18 cellular contexts compared by ENCODE assay signal in genomic region chr17:18108400-18109312, GRCh38. TPM values are rescaled to one million over a fixed set of nuclear protein-coding genes. Genes with fewer than 3 reads are reported as not detected.
DNase-seq lines count a peak whose midpoint lies in the region; ATAC-seq and TF ChIP-seq lines count a peak whose summit lies in the region.
"Had no signal": no experiment of that assay in that cellular context is flagged by ENCODE, and none has a peak within 500 bp of the region (broad histone marks: within the 10 kb centered on the region; RNA-seq: fewer than 3 reads in every experiment).

Gene MYO15A (plus strand): TSS chr17:18108756. CDS start chr17:18118801, 10,045 bp downstream.

- H4K20me1 ChIP-seq in OCI-LY7 (ENCODE audit: insufficient read depth, low read length) (no peaks in the 10 kb centered on the region), Karpas-422 (ENCODE audit: insufficient read depth, low read depth, low read length) (0 out of 2 replicates have a peak, but pooled peaks cover 4% of the 10 kb centered on the region)

- H3K4me2 ChIP-seq in OCI-LY7 (ENCODE audit: low read length) (no peak within 1 kb of the TSS), Karpas-422 (ENCODE audit: low read depth, low read length, poor library complexity, severe bottlenecking) (no peak within 1 kb of the TSS)
- H3K4me2 ChIP-seq: KMS-11 had no signal

- no peak for DNase-seq in activated naive CD4-positive, alpha-beta T cell treated with anti-CD3 and anti-CD28 coated beads, Interleukin-2, amount 50 U/mL, for 72 hours (ENCODE audit: low spot score in 2 of 2)
- DNase-seq in activated naive CD4-positive, alpha-beta T cell (lab: John Stamatoyannopoulos, UW) = no peak
- DNase-seq in central memory CD8-positive, alpha-beta T cell (ENCODE audit: low spot score in 2 of 2) = no peak
- peak; percentile 45 for DNase-seq in retina
- no peak for DNase-seq in glomerular visceral epithelial cell (ENCODE audit: extremely low spot score)
- DNase-seq in OCI-LY7 (ENCODE audit: low spot score) = no peak
- no peak for DNase-seq in Karpas-422
- DNase-seq: activated CD4-positive, alpha-beta T cell treated with anti-CD3 and anti-CD28 coated beads for 36 hours; colonic mucosa; HFFc6; NCI-H1694 treated with DMSO at 0.1 percent for 48 hours; OCI-M1; uterus had no signal

- peak within 1 kb of the TSS; percentile 29 to 48 for H3K27ac Mint-ChIP-seq in activated naive CD4-positive, alpha-beta T cell treated with anti-CD3 and anti-CD28 coated beads, Interleukin-2, amount 50 U/mL, for 72 hours
- H3K27ac Mint-ChIP-seq in central memory CD8-positive, alpha-beta T cell (ENCODE audit: low read depth) = peak within 1 kb of the TSS; percentile 67
- H3K27ac Mint-ChIP-seq: activated CD4-positive, alpha-beta T cell treated with anti-CD3 and anti-CD28 coated beads for 36 hours had no signal

- H3K27ac ChIP-seq in HEK293 (ENCODE audit: extremely low read depth, low read depth, low read length) (peak within 1 kb of the TSS; percentile 28; the same call in 1 of the 2 replicates), OCI-LY7 (ENCODE audit: low read depth, low read length, poor library complexity, severe bottlenecking) (no peak within 1 kb of the TSS), Karpas-422 (ENCODE audit: low read length) (no peak within 1 kb of the TSS)
- H3K27ac ChIP-seq: C4-2B, colonic mucosa, KMS-11, SJCRH30, uterus had no signal

- POLR2A ChIA-PET in HEK293 (lab: Yijun Ruan, JAX) (interaction anchor here (1.3 kb wide), 1 partner anchor 13 kb away, joined by 5 read pairs; no protein-coding TSS in a partner anchor), OCI-LY7 (lab: Charles Lee) (no interaction called here)

- H3K9me2 ChIP-seq in OCI-LY7 (ENCODE audit: insufficient read depth, low read length) (no peaks in the 10 kb centered on the region), Karpas-422 (replicated peaks; ENCODE audit: insufficient read depth, low read length) (no peaks in the 10 kb centered on the region)

- no peaks in the 10 kb centered on the region for H3K27me3 ChIP-seq in Karpas-422 (ENCODE audit: low read length)
- H3K27me3 ChIP-seq: colonic mucosa, SJCRH30, uterus had no signal

- H3K4me1 ChIP-seq in HEK293 (ENCODE audit: control insufficient read depth, insufficient read depth, low read length) (no peaks in the 10 kb centered on the region), OCI-LY7 (ENCODE audit: insufficient read depth, low read length, poor library complexity, severe bottlenecking) (no peaks in the 10 kb centered on the region), Karpas-422 (ENCODE audit: low read length) (no peaks in the 10 kb centered on the region)
- H3K4me1 ChIP-seq: colonic mucosa, SJCRH30, uterus had no signal

- H3K79me2 ChIP-seq in OCI-LY7 (ENCODE audit: insufficient read depth, low read depth, low read length) (no peaks in the 10 kb centered on the region), Karpas-422 (ENCODE audit: low read length) (no peaks in the 10 kb centered on the region)

- no peaks in the 10 kb centered on the region for H3K27me3 Mint-ChIP-seq in central memory CD8-positive, alpha-beta T cell
- H3K27me3 Mint-ChIP-seq: activated CD4-positive, alpha-beta T cell treated with anti-CD3 and anti-CD28 coated beads for 36 hours had no signal

- H3K9me3 ChIP-seq in HEK293 (ENCODE audit: control insufficient read depth, insufficient read depth, low read depth, low read length) = no peaks in the 10 kb centered on the region
- H3K9me3 ChIP-seq in OCI-LY7 (ENCODE audit: low read length) = no peaks in the 10 kb centered on the region
- H3K9me3 ChIP-seq in Karpas-422 (ENCODE audit: low read length) = no peaks in the 10 kb centered on the region
- H3K9me3 ChIP-seq: colonic mucosa, SJCRH30, uterus had no signal

- H3K36me3 ChIP-seq in HEK293 (ENCODE audit: control insufficient read depth in 2 of 2, insufficient read depth in 1 of 2, low read length in 2 of 2) (peaks cover 6 to 39% of the 10 kb centered on the region in 2 experiments; a peak in 2 of 3 replicates), OCI-LY7 (ENCODE audit: insufficient read depth, low read length) (no peaks in the 10 kb centered on the region), Karpas-422 (ENCODE audit: insufficient read depth, low read length) (no peaks in the 10 kb centered on the region)
- H3K36me3 ChIP-seq: colonic mucosa, SJCRH30, uterus had no signal

- no peak for TF ChIP-seq CTCF in HEK293 (tag by site-specific recombination; IDR thresholded peaks at IDR 0.05)
- no peak for TF ChIP-seq CTCF in OCI-LY7 (conservative IDR thresholded peaks at IDR 0.05; ENCODE audit: low read length)

- no peaks in the 10 kb centered on the region for H3K9me3 Mint-ChIP-seq in activated naive CD4-positive, alpha-beta T cell treated with anti-CD3 and anti-CD28 coated beads, Interleukin-2, amount 50 U/mL, for 72 hours
- no peaks in the 10 kb centered on the region for H3K9me3 Mint-ChIP-seq in central memory CD8-positive, alpha-beta T cell
- H3K9me3 Mint-ChIP-seq: HFFc6 had no signal

- peaks cover 4% of the 10 kb centered on the region for H3K4me1 Mint-ChIP-seq in central memory CD8-positive, alpha-beta T cell
- H3K4me1 Mint-ChIP-seq: activated CD4-positive, alpha-beta T cell treated with anti-CD3 and anti-CD28 coated beads for 36 hours had no signal

- intact Hi-C loops in OCI-LY7 (cut with micrococcal nuclease; ENCODE audit: unreplicated experiment) = no loop called here

- no peak within 1 kb of the TSS for H2AFZ ChIP-seq in OCI-LY7 (ENCODE audit: low read length)
- no peak within 1 kb of the TSS for H2AFZ ChIP-seq in Karpas-422 (ENCODE audit: low read length)

- no peak within 1 kb of the TSS for H3K9ac ChIP-seq in Karpas-422 (ENCODE audit: low read length)
- H3K9ac ChIP-seq: KMS-11 had no signal

- BruUV-seq in OCI-LY7 (replicated peaks; lab: Mats Ljungman, UMichigan) = no TSS peak

- no peak for ATAC-seq in activated naive CD4-positive, alpha-beta T cell treated with anti-CD3 and anti-CD28 coated beads, Interleukin-2, amount 50 U/mL, for 72 hours
- no peak for ATAC-seq in central memory CD8-positive, alpha-beta T cell (replicated peaks; ENCODE audit: extremely low read depth, poor library complexity, severe bottlenecking)
- ATAC-seq: activated CD4-positive, alpha-beta T cell treated with anti-CD3 and anti-CD28 coated beads for 36 hours had no signal

- CTCF ChIA-PET in HEK293 (lab: Yijun Ruan, JAX) = interaction anchor here (1.1 kb wide), 1 partner anchor 32 kb away, joined by 4 read pairs; no protein-coding TSS in a partner anchor
- CTCF ChIA-PET in OCI-LY7 (lab: Charles Lee; ENCODE audit: unreplicated experiment) = no interaction called here

- no peak within 1 kb of the TSS for H3K4me3 Mint-ChIP-seq in central memory CD8-positive, alpha-beta T cell
- H3K4me3 Mint-ChIP-seq: activated CD4-positive, alpha-beta T cell treated with anti-CD3 and anti-CD28 coated beads for 36 hours; HFFc6 had no signal

- no peaks in the 10 kb centered on the region for H3K36me3 Mint-ChIP-seq in activated naive CD4-positive, alpha-beta T cell treated with anti-CD3 and anti-CD28 coated beads, Interleukin-2, amount 50 U/mL, for 72 hours
- H3K36me3 Mint-ChIP-seq in central memory CD8-positive, alpha-beta T cell (ENCODE audit: insufficient read depth) = peaks cover 7% of the 10 kb centered on the region

- H3K4me3 ChIP-seq in HEK293 (ENCODE audit: low read depth, low read length) = no peak within 1 kb of the TSS
- H3K4me3 ChIP-seq in OCI-LY7 (ENCODE audit: low read depth, low read length, poor library complexity, severe bottlenecking) = no peak within 1 kb of the TSS
- H3K4me3 ChIP-seq in Karpas-422 (ENCODE audit: low read length) = no peak within 1 kb of the TSS
- H3K4me3 ChIP-seq: colonic mucosa, SJCRH30, uterus had no signal

TF ChIP-seq in HEK293, 187 proteins besides CTCF, POLR2A, EP300 and RAD21 (continues in another document):
- TF ChIP-seq ZNF10 (tag by site-specific recombination; IDR thresholded peaks at IDR 0.05) (no peak), ZNF571 (tag by site-specific recombination; IDR thresholded peaks at IDR 0.05) (no peak), ZNF37A (tag by site-specific recombination; IDR thresholded peaks at IDR 0.05) (no peak), ZNF138 (tag by site-specific recombination; IDR thresholded peaks at IDR 0.05; ENCODE audit: borderline replicate concordance) (no peak), HIC1 (tag by site-specific recombination; IDR thresholded peaks at IDR 0.05) (no peak), ZNF2 (tag by site-specific recombination; IDR thresholded peaks at IDR 0.05) (no peak), ZNF596 (tag by site-specific recombination; IDR thresholded peaks at IDR 0.05) (no peak)

RNA-seq across cellular contexts. Expression of gene MYO15A, which starts in this region (rescaled TPM):
- 1 to 10 TPM; 1.0 to 1.2 TPM for total RNA-seq in activated naive CD4-positive, alpha-beta T cell treated with anti-CD3 and anti-CD28 coated beads, Interleukin-2, amount 50 U/mL, for 72 hours
- total RNA-seq in OCI-LY7 (2014; rRNA removed; shearing (Covaris generic)) = 0.23 and 0.98 TPM in 2 replicates
- total RNA-seq in OCI-LY7 (2022) = 1.4 and 2.0 TPM in 2 replicates
- total RNA-seq in Karpas-422 (2014; rRNA removed; shearing (Covaris generic); ENCODE audit: low replicate concordance) = 0.11 and 1.3 TPM in 2 replicates
- total RNA-seq: G401 had no signal
